8 cellular contexts compared by ENCODE assay signal in genomic region chr3:142279965-142280590, GRCh38. TPM values are rescaled to one million over a fixed set of nuclear protein-coding genes. Genes with fewer than 3 reads are reported as not detected.
A peak's percentile ranks its signal among the peaks of the same experiment; 100 is the strongest.
DNase-seq lines count a peak whose midpoint lies in the region; ATAC-seq, FAIRE-seq and TF ChIP-seq lines count a peak whose summit lies in the region.

No MANE protein-coding gene starts in this region.

- TF ChIP-seq CTCF in choroid plexus epithelial cell (conservative IDR thresholded peaks at IDR 0.05; ENCODE audit: low read depth, low read length), result peak; percentile 75
- TF ChIP-seq CTCF in HepG2 (CRISPR knock-in tag; IDR thresholded peaks at IDR 0.05), result peak; percentile 94

- H3K4me1 ChIP-seq in HepG2 (ENCODE audit: insufficient read depth, low read length), result peaks cover 6% of the 10 kb centered on the region; the same call in 1 of the 2 replicates

- TF ChIP-seq EP300 in HepG2 (IDR thresholded peaks at IDR 0.05; ENCODE audit: low read depth in 2 of 2, low read length in 2 of 2) (no peak), HepG2 (CRISPR knock-in tag; IDR thresholded peaks at IDR 0.05; ENCODE audit: borderline replicate concordance) (no peak)

- FAIRE-seq in HepG2 (lab: Jason Lieb, UNC), result peak; percentile 96

- H3K4me1 Mint-ChIP-seq in T-helper 2 cell treated with Interferon-gamma antibody and Interleukin-4, amounts not matched to agents 5 μg/mL and 100 μg/mL, for 36 hours (ENCODE audit: low read depth), result peaks cover 29% of the 10 kb centered on the region
- no peaks in the 10 kb centered on the region for H3K4me1 Mint-ChIP-seq in stimulated activated memory B cell treated with anti-CD40 and anti-IgM and Interleukin-4, amounts not matched to agents 10 μg/mL and 1 μg/mL and 100 μg/mL, for 72 hours

- no peak for TF ChIP-seq POLR2A in HepG2 (IDR thresholded peaks at IDR 0.05; ENCODE audit: insufficient read depth in 1 of 2, low read depth in 2 of 2, low read length in 2 of 2)

- TF ChIP-seq RAD21 in HepG2 (CRISPR knock-in tag; IDR thresholded peaks at IDR 0.05), result peak; percentile 87

- intact Hi-C loops in HepG2 (cut with micrococcal nuclease; ENCODE audit: unreplicated experiment), result loop anchor here (1.0 kb wide), 3 partner anchors 100 to 318 kb away; no protein-coding TSS in a partner anchor

- H3K27ac ChIP-seq in HepG2 (ENCODE audit: extremely low read length, insufficient read depth, low read length), result no peak overlapping the region

- ATAC-seq in GM18519 (IDR thresholded peaks at IDR 0.05; ENCODE audit: low FRiP score, unreplicated experiment) (peak; percentile 85), HG03139 (IDR thresholded peaks at IDR 0.05; ENCODE audit: unreplicated experiment) (peak; percentile 63), HepG2 (peak; percentile 99)
- peak; percentile 75 for ATAC-seq in stimulated activated memory B cell treated with anti-CD40 and anti-IgM and Interleukin-4, amounts not matched to agents 10 μg/mL and 1 μg/mL and 100 μg/mL, for 72 hours

- CTCF ChIA-PET in HepG2 (lab: Yijun Ruan, JAX; ENCODE audit: low intra/inter-chr PET ratio, low total read pairs), result interaction anchor here (1.4 to 2.3 kb wide), 3 partner anchors 99 to 318 kb away, joined by 5 to 15 read pairs (median 10); no protein-coding TSS in a partner anchor

- in situ Hi-C loops in HepG2 (cut with HindIII; ENCODE audit: extremely low pct_ligation_motif_present, low pct_unique_long_range_greater_than_20kb), result loop anchor here (5.0 to 10.0 kb wide), 3 partner anchors 95 to 315 kb away; no protein-coding TSS in a partner anchor

- H3K27ac Mint-ChIP-seq in T-helper 2 cell treated with Interferon-gamma antibody and Interleukin-4, amounts not matched to agents 5 μg/mL and 100 μg/mL, for 36 hours, result no peak overlapping the region
- no peak overlapping the region for H3K27ac Mint-ChIP-seq in stimulated activated memory B cell treated with anti-CD40 and anti-IgM and Interleukin-4, amounts not matched to agents 10 μg/mL and 1 μg/mL and 100 μg/mL, for 72 hours

- DNase-seq in AG20443 (ENCODE audit: low spot score), result peak; percentile 86
- DNase-seq in NCI-H2107 treated with DMSO at 0.1 percent for 48 hours (lab: John Stamatoyannopoulos, UW; ENCODE audit: unreplicated experiment), result peak; percentile 83
- peak; percentile 37 for DNase-seq in T-helper 2 cell treated with Interferon-gamma antibody and Interleukin-4, amounts not matched to agents 5 μg/mL and 100 μg/mL, for 36 hours (ENCODE audit: low spot score)
- DNase-seq in choroid plexus epithelial cell (ENCODE audit: low read depth), result peak; percentile 93
- peak; percentile 75 for DNase-seq in HepG2 (ENCODE audit: low spot score)

- H3K4me2 ChIP-seq in HepG2 (ENCODE audit: low read depth, low read length), result no peak overlapping the region

- no peak overlapping the region for H3K9ac ChIP-seq in HepG2 (ENCODE audit: insufficient read depth, low read depth, low read length)

- no TSS peak for BruUV-seq in HepG2 (replicated peaks; lab: Mats Ljungman, UMichigan)

- peaks cover 8% of the 10 kb centered on the region for H3K9me3 Mint-ChIP-seq in T-helper 2 cell treated with Interferon-gamma antibody and Interleukin-4, amounts not matched to agents 5 μg/mL and 100 μg/mL, for 36 hours
- no peaks in the 10 kb centered on the region for H3K9me3 Mint-ChIP-seq in stimulated activated memory B cell treated with anti-CD40 and anti-IgM and Interleukin-4, amounts not matched to agents 10 μg/mL and 1 μg/mL and 100 μg/mL, for 72 hours

- no peaks in the 10 kb centered on the region for H3K36me3 ChIP-seq in HepG2 (replicated peaks in 1 of 2; ENCODE audit: control insufficient read depth in 1 of 2, insufficient read depth in 2 of 2, low read length in 2 of 2)

- POLR2A ChIA-PET in HepG2 (lab: Yijun Ruan, JAX), result interaction anchor here (1.0 to 1.2 kb wide), 2 partner anchors 99 to 131 kb away, joined by 4 read pairs; partner anchors contain the start of gene TFDP2

- H3K79me2 ChIP-seq in HepG2 (ENCODE audit: insufficient read depth, low read length), result no peaks in the 10 kb centered on the region

- H3K27me3 ChIP-seq in HepG2 (ENCODE audit: control insufficient read depth in 1 of 2, insufficient read depth in 2 of 2, low read length in 2 of 2), result no peaks in the 10 kb centered on the region

- H4K20me1 ChIP-seq in HepG2 (ENCODE audit: insufficient read depth, low read length), result no peaks in the 10 kb centered on the region

- H2AFZ ChIP-seq in HepG2 (ENCODE audit: low read length), result no peak overlapping the region

- no peaks in the 10 kb centered on the region for H3K27me3 Mint-ChIP-seq in T-helper 2 cell treated with Interferon-gamma antibody and Interleukin-4, amounts not matched to agents 5 μg/mL and 100 μg/mL, for 36 hours (ENCODE audit: low read depth)
- H3K27me3 Mint-ChIP-seq in stimulated activated memory B cell treated with anti-CD40 and anti-IgM and Interleukin-4, amounts not matched to agents 10 μg/mL and 1 μg/mL and 100 μg/mL, for 72 hours, result no peaks in the 10 kb centered on the region

- H3K9me3 ChIP-seq in HepG2 (ENCODE audit: low read length), result no peaks in the 10 kb centered on the region

- H3K4me3 Mint-ChIP-seq in T-helper 2 cell treated with Interferon-gamma antibody and Interleukin-4, amounts not matched to agents 5 μg/mL and 100 μg/mL, for 36 hours, result no peak overlapping the region
- H3K4me3 Mint-ChIP-seq in stimulated activated memory B cell treated with anti-CD40 and anti-IgM and Interleukin-4, amounts not matched to agents 10 μg/mL and 1 μg/mL and 100 μg/mL, for 72 hours, result no peak overlapping the region

- H3K4me3 ChIP-seq in choroid plexus epithelial cell (ENCODE audit: low read depth, low read length), result no peak overlapping the region
- H3K4me3 ChIP-seq in HepG2 (replicated peaks in 1 of 3; ENCODE audit: insufficient read depth in 1 of 3, low read depth in 2 of 3, low read length in 3 of 3), result no peak overlapping the region

- WGBS in HepG2 (ENCODE audit: low lambda C conversion rate), result 17% methylated on average over 5 of the region's 5 CpGs

- peaks cover 9% of the 10 kb centered on the region for H3K36me3 Mint-ChIP-seq in T-helper 2 cell treated with Interferon-gamma antibody and Interleukin-4, amounts not matched to agents 5 μg/mL and 100 μg/mL, for 36 hours (ENCODE audit: low read depth)
- H3K36me3 Mint-ChIP-seq in stimulated activated memory B cell treated with anti-CD40 and anti-IgM and Interleukin-4, amounts not matched to agents 10 μg/mL and 1 μg/mL and 100 μg/mL, for 72 hours, result no peaks in the 10 kb centered on the region

TF ChIP-seq in HepG2, 621 proteins besides CTCF, POLR2A, EP300 and RAD21 (continues in another document):
- TF ChIP-seq, protein P1, sequence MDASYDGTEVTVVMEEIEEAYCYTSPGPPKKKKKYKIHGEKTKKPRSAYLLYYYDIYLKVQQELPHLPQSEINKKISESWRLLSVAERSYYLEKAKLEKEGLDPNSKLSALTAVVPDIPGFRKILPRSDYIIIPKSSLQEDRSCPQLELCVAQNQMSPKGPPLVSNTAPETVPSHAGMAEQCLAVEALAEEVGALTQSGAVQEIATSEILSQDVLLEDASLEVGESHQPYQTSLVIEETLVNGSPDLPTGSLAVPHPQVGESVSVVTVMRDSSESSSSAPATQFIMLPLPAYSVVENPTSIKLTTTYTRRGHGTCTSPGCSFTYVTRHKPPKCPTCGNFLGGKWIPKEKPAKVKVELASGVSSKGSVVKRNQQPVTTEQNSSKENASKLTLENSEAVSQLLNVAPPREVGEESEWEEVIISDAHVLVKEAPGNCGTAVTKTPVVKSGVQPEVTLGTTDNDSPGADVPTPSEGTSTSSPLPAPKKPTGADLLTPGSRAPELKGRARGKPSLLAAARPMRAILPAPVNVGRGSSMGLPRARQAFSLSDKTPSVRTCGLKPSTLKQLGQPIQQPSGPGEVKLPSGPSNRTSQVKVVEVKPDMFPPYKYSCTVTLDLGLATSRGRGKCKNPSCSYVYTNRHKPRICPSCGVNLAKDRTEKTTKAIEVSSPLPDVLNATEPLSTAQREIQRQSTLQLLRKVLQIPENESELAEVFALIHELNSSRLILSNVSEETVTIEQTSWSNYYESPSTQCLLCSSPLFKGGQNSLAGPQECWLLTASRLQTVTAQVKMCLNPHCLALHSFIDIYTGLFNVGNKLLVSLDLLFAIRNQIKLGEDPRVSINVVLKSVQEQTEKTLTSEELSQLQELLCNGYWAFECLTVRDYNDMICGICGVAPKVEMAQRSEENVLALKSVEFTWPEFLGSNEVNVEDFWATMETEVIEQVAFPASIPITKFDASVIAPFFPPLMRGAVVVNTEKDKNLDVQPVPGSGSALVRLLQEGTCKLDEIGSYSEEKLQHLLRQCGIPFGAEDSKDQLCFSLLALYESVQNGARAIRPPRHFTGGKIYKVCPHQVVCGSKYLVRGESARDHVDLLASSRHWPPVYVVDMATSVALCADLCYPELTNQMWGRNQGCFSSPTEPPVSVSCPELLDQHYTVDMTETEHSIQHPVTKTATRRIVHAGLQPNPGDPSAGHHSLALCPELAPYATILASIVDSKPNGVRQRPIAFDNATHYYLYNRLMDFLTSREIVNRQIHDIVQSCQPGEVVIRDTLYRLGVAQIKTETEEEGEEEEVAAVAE (CRISPR knock-in tag; IDR thresholded peaks at IDR 0.05; ENCODE audit: borderline replicate concordance), result no peak
- TF ChIP-seq NFE2L2 (IDR thresholded peaks at IDR 0.05; ENCODE audit: low read length), result no peak

RNA-seq across cellular contexts. Expression of gene GK5, which starts 54.7 kb away (rescaled TPM):
- total RNA-seq in HepG2 (2016; rRNA removed; fragmentation: Illumina TruSeq; extraction: Trizol), result 11.0 and 12.9 TPM in 2 replicates
- total RNA-seq in HepG2 (2016; cell fraction: cytosol; rRNA removed; fragmentation: Illumina TruSeq; extraction: Trizol; ENCODE audit: low read depth), result 3.3 and 3.7 TPM in 2 replicates
- total RNA-seq in HepG2 (2016; cell fraction: insoluble cytoplasmic fraction; rRNA removed; fragmentation: Illumina TruSeq; extraction: Trizol), result 9.1 and 13.1 TPM in 2 replicates
- 2.8 and 4.4 TPM in 2 replicates for total RNA-seq in HepG2 (2016; cell fraction: membrane; rRNA removed; fragmentation: Illumina TruSeq; extraction: Trizol)
- 17.6 and 20.5 TPM in 2 replicates for total RNA-seq in HepG2 (2016; cell fraction: nucleus; rRNA removed; fragmentation: Illumina TruSeq; extraction: Trizol)
- polyA plus RNA-seq in HepG2 (2011; rRNA removed), result 7.1 and 7.9 TPM in 2 replicates
- polyA plus RNA-seq in HepG2 (2011; cell fraction: cytosol; rRNA removed), result 1.4 and 1.9 TPM in 2 replicates
- 12.3 and 18.5 TPM in 2 replicates for polyA plus RNA-seq in HepG2 (2011; cell fraction: nucleus; rRNA removed)
- 4.1 and 5.6 TPM in 2 replicates for polyA plus RNA-seq in HepG2 (2012)
- polyA plus RNA-seq in HepG2 (2016; cell fraction: cytosol; fragmentation: Illumina TruSeq; extraction: Trizol; ENCODE audit: low read depth), result 1.2 and 2.0 TPM in 2 replicates
- polyA plus RNA-seq in HepG2 (2016; cell fraction: insoluble cytoplasmic fraction; fragmentation: Illumina TruSeq; extraction: Trizol; ENCODE audit: low read depth), result 4.5 and 5.9 TPM in 2 replicates
- polyA plus RNA-seq in HepG2 (2016; cell fraction: membrane; fragmentation: Illumina TruSeq; extraction: Trizol; ENCODE audit: low read depth), result 0.74 and 2.3 TPM in 2 replicates
- 24.4 and 24.6 TPM in 2 replicates for polyA plus RNA-seq in HepG2 (2016; cell fraction: nucleus; fragmentation: Illumina TruSeq; extraction: Trizol; ENCODE audit: insufficient read depth, low read depth)
- 2.5 and 6.1 TPM in 2 replicates for polyA minus RNA-seq in HepG2 (2011; rRNA and poly(A)+ RNA removed; ENCODE audit: low replicate concordance)
- 1.6 and 4.3 TPM in 2 replicates for polyA minus RNA-seq in HepG2 (2011; cell fraction: cytosol; rRNA and poly(A)+ RNA removed)
- polyA minus RNA-seq in HepG2 (2011; cell fraction: nucleus; rRNA and poly(A)+ RNA removed), result 19.1 and 23.4 TPM in 2 replicates

Comparison
In these comparisons a context has a peak if more than half of its experiments do, and no peak if none do; other contexts are left out.
1. DNase-seq: peak in every context shown above with its lines; median percentile 93 in choroid plexus epithelial cell; 86 in AG20443; 83 in NCI-H2107 treated with DMSO at 0.1 percent for 48 hours; 75 in HepG2; 37 in T-helper 2 cell treated with Interferon-gamma antibody and Interleukin-4, amounts not matched to agents 5 μg/mL and 100 μg/mL, for 36 hours.